10 cellular contexts compared by ENCODE assay signal in genomic region chr11:68816917-68817419, GRCh38. TPM values are rescaled to one million over a fixed set of nuclear protein-coding genes. Genes with fewer than 3 reads are reported as not detected.
DNase-seq lines count a peak whose midpoint lies in the region; ATAC-seq, FAIRE-seq and TF ChIP-seq lines count a peak whose summit lies in the region.
"Had no signal": no experiment of that assay in that cellular context is flagged by ENCODE, and none has a peak within 500 bp of the region (broad histone marks: within the 10 kb centered on the region; RNA-seq: fewer than 3 reads in every experiment).

No MANE protein-coding gene starts in this region.

- peaks cover 1% of the 10 kb centered on the region for H3K36me3 ChIP-seq in bronchial epithelial cell (ENCODE audit: control insufficient read depth, insufficient read depth, low read length)

- H3K27me3 ChIP-seq in bronchial epithelial cell (ENCODE audit: control insufficient read depth, insufficient read depth, low read length): no peaks in the 10 kb centered on the region
- H3K27me3 ChIP-seq: gastroesophageal sphincter, neutrophil had no signal

- no peaks in the 10 kb centered on the region for H3K27me3 Mint-ChIP-seq in WTC11 (ENCODE audit: low read depth)

- POLR2A ChIA-PET in WTC11 (lab: Charles Lee): no interaction called here

- TF ChIP-seq CTCF in GM12865 (IDR thresholded peaks at IDR 0.05; ENCODE audit: insufficient read depth, low read depth, low read length, missing control alignments) (no peak), WTC11 (IDR thresholded peaks at IDR 0.05) (no peak), bronchial epithelial cell (IDR thresholded peaks at IDR 0.05; ENCODE audit: insufficient read depth, low read length, severe bottlenecking) (no peak)

- CTCF ChIA-PET in WTC11 (lab: Charles Lee): interaction anchor here (0.7 to 3.9 kb wide), 2 partner anchors 19 to 33 kb away, joined by 3 to 23 read pairs; no protein-coding TSS in a partner anchor

- no peak for ATAC-seq in WTC11
- no peak for ATAC-seq in GM21528 (IDR thresholded peaks at IDR 0.05; ENCODE audit: low FRiP score, unreplicated experiment)
- ATAC-seq: gastroesophageal sphincter had no signal

- peak overlapping the region; percentile 39; the same call in 1 of the 2 replicates for H3K27ac Mint-ChIP-seq in WTC11

- H3K4me3 Mint-ChIP-seq in WTC11: no peak overlapping the region

- H3K4me1 Mint-ChIP-seq in WTC11: peaks cover 3% of the 10 kb centered on the region; the same call in 1 of the 2 replicates

- H3K9me3 Mint-ChIP-seq in WTC11: no peaks in the 10 kb centered on the region

- no peak overlapping the region for H3K4me3 ChIP-seq in GM12865 (ENCODE audit: low read depth, low read length)
- no peak overlapping the region for H3K4me3 ChIP-seq in bronchial epithelial cell (ENCODE audit: low read depth, low read length)
- H3K4me3 ChIP-seq: gastroesophageal sphincter had no signal

- peak; percentile 85 for FAIRE-seq in bronchial epithelial cell (lab: Jason Lieb, UNC)

- peak; percentile 11 for DNase-seq in GM12865 (ENCODE audit: low read depth)
- no peak for DNase-seq in WTC11 (ENCODE audit: low spot score)
- DNase-seq in bronchial epithelial cell (ENCODE audit: low read depth): no peak
- peak; percentile 9 to 27 for DNase-seq in stimulated activated CD4-positive, alpha-beta T cell treated with anti-CD3 and anti-CD28 coated beads, Interleukin-2, amount 100 ng/mL, for 24 hours
- no peak for DNase-seq in cerebellar cortex (ENCODE audit: low spot score)
- no peak for DNase-seq in DMS53 treated with DMSO at 0.1 percent for 48 hours (lab: John Stamatoyannopoulos, UW; ENCODE audit: unreplicated experiment)
- DNase-seq in HCEC 1CT: no peak

- peaks cover 7% of the 10 kb centered on the region; the same call in 1 of the 2 replicates for H3K36me3 Mint-ChIP-seq in WTC11

TF ChIP-seq in WTC11, 78 proteins besides CTCF, POLR2A, EP300 and RAD21:
- TF ChIP-seq AFF4 (CRISPR knock-in tag; IDR thresholded peaks at IDR 0.05; ENCODE audit: borderline replicate concordance): no peak
- TF ChIP-seq SMAD4 (CRISPR knock-in tag; IDR thresholded peaks at IDR 0.05): no peak
- TF ChIP-seq TEAD1 (CRISPR knock-in tag; IDR thresholded peaks at IDR 0.05): no peak
- TF ChIP-seq NR1H2 (CRISPR knock-in tag; IDR thresholded peaks at IDR 0.05): no peak
- TF ChIP-seq FOXJ3 (CRISPR knock-in tag; IDR thresholded peaks at IDR 0.05; ENCODE audit: borderline replicate concordance): no peak
- no peak for TF ChIP-seq OVOL2 (CRISPR knock-in tag; IDR thresholded peaks at IDR 0.05; ENCODE audit: borderline replicate concordance)
- TF ChIP-seq JAZF1 (CRISPR knock-in tag; IDR thresholded peaks at IDR 0.05): no peak

RNA-seq across cellular contexts. Expression of gene CPT1A, which starts 24.7 kb away (rescaled TPM):
- 18.4 to 28.1 TPM (median 20.3 TPM) in 3 replicates for total RNA-seq in WTC11 (2021)
- total RNA-seq in bronchial epithelial cell: 29.2 and 35.3 TPM in 2 replicates

Comparison
In these comparisons a context has a peak if more than half of its experiments do, and no peak if none do; other contexts are left out.
1. DNase-seq: peak in GM12865 (single experiment) and stimulated activated CD4-positive, alpha-beta T cell treated with anti-CD3 and anti-CD28 coated beads, Interleukin-2, amount 100 ng/mL, for 24 hours (2 of 2); none in WTC11 (single experiment), bronchial epithelial cell (single experiment), cerebellar cortex (single experiment), DMS53 treated with DMSO at 0.1 percent for 48 hours (single experiment) and HCEC 1CT (single experiment).